Comparison of ENCODE assay signal across 12 cellular contexts in the genomic region with DNA sequence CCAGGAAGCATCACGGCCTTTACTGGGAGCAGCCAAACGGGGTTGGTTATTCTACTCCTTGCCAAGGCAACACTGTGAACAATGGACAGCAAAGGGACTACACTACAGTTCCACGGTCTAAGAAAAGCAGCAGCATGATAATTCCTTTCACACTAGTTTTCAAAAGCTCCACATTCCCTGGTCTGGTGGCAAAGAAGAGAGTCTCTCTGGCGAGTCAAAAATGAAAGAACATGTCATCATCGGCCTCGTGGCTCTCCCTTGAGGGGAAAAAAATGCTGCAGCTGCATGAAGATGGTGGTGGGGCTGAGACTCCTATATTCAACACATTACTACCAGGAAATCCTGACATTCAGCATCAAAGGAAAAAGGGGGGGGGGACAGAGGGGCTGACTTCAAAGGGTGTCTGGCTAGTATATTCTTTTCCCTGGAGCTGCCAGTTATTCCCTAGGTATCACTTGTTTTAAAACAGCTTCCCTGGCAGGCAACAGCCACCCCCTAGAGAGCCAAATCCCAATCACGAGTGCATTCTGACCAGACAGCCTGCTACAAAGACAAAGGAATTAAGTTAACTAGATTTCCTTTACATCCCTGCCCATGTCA. TPM values are rescaled to one million over a fixed set of nuclear protein-coding genes. Genes with fewer than 3 reads are reported as not detected.
DNase-seq lines count a peak whose midpoint lies in the region; ATAC-seq and TF ChIP-seq lines count a peak whose summit lies in the region.
"Had no signal": no experiment of that assay in that cellular context is flagged by ENCODE, and none has a peak within 500 bp of the region (broad histone marks: within the 10 kb centered on the region; RNA-seq: fewer than 3 reads in every experiment).

No MANE protein-coding gene starts in this region.

- no peak for ATAC-seq in HG02623 (IDR thresholded peaks at IDR 0.05; ENCODE audit: unreplicated experiment)
- ATAC-seq in HG03520 (IDR thresholded peaks at IDR 0.05; ENCODE audit: unreplicated experiment): no peak
- ATAC-seq: Panc1 had no signal

- TF ChIP-seq CTCF in fibroblast of the aortic adventitia (IDR thresholded peaks at IDR 0.05; ENCODE audit: insufficient read depth, low read length): no peak

- H3K4me3 ChIP-seq in CD4-positive, alpha-beta memory T cell (ENCODE audit: low read length in 2 of 2): no peak overlapping the region
- H3K4me3 ChIP-seq in fibroblast of the aortic adventitia (ENCODE audit: low read depth, low read length): peak overlapping the region; percentile 40
- H3K4me3 ChIP-seq: mucosa of descending colon had no signal

- peak overlapping the region in 4 of 7 donors; percentile 9 to 64 (median 30) for H3K27ac Mint-ChIP-seq in CD4-positive, alpha-beta memory T cell

- H3K4me1 ChIP-seq in CD4-positive, alpha-beta memory T cell (ENCODE audit: insufficient read depth, low read length): no peaks in the 10 kb centered on the region

- no peaks in the 10 kb centered on the region for H3K27me3 ChIP-seq in CD4-positive, alpha-beta memory T cell (ENCODE audit: insufficient read depth, low read length)

- in situ Hi-C loops in SK-MEL-5 (cut with HindIII; ENCODE audit: low pct_unique_long_range_greater_than_20kb, low sequenced_read_pairs): no loop called here

- no peak for DNase-seq in CD4-positive, alpha-beta memory T cell
- DNase-seq in SK-MEL-5 (ENCODE audit: low read depth, low spot score): peak; percentile 65
- DNase-seq in fibroblast of the aortic adventitia (ENCODE audit: low read depth): peak; percentile 69
- peak; percentile 41 for DNase-seq in pulmonary artery endothelial cell (ENCODE audit: low read depth, low spot score)
- no peak for DNase-seq in NCI-H774 (lab: John Stamatoyannopoulos, UW)
- DNase-seq in NCI-H146 treated with DMSO at 0.1 percent for 48 hours (lab: John Stamatoyannopoulos, UW; ENCODE audit: unreplicated experiment): no peak
- DNase-seq: activated CD8-positive, alpha-beta memory T cell treated with anti-CD3 and anti-CD28 coated beads for 24 hours; GDM1; mucosa of descending colon had no signal

- peaks cover 48 to 65% of the 10 kb centered on the region in 2 donors for H3K36me3 Mint-ChIP-seq in CD4-positive, alpha-beta memory T cell

- CTCF ChIA-PET in CD4-positive, alpha-beta memory T cell (lab: Charles Lee; ENCODE audit: partially characterized antibody): no interaction called here

- H3K9me3 ChIP-seq in CD4-positive, alpha-beta memory T cell (ENCODE audit: control insufficient read depth in 1 of 2, low read length in 2 of 2): no peaks in the 10 kb centered on the region
- H3K9me3 ChIP-seq: mucosa of descending colon had no signal

- POLR2A ChIA-PET in CD4-positive, alpha-beta memory T cell (lab: Charles Lee; ENCODE audit: partially characterized antibody): no interaction called here

- H3K9me3 Mint-ChIP-seq in CD4-positive, alpha-beta memory T cell: no peaks in the 10 kb centered on the region

- intact Hi-C loops in CD4-positive, alpha-beta memory T cell (cut with micrococcal nuclease): no loop called here

- H3K4me3 Mint-ChIP-seq in CD4-positive, alpha-beta memory T cell: no peak overlapping the region

- H3K36me3 ChIP-seq in CD4-positive, alpha-beta memory T cell (ENCODE audit: insufficient read depth, low read length): peaks cover 20% of the 10 kb centered on the region

- no peak overlapping the region for H3K27ac ChIP-seq in CD4-positive, alpha-beta memory T cell (ENCODE audit: low read depth, low read length)

- peaks cover 0 to 3% (median 0%) of the 10 kb centered on the region in 4 donors for H3K4me1 Mint-ChIP-seq in CD4-positive, alpha-beta memory T cell

- no peaks in the 10 kb centered on the region for H3K27me3 Mint-ChIP-seq in CD4-positive, alpha-beta memory T cell

RNA-seq across cellular contexts. Expression of gene SLC37A3, which starts 49.1 kb away (rescaled TPM):
- 10 to 100 TPM; 32.5 to 42.5 TPM for total RNA-seq in CD4-positive, alpha-beta memory T cell
- 10 to 100 TPM; 15.0 to 24.0 TPM for polyA plus RNA-seq in CD4-positive, alpha-beta memory T cell
- total RNA-seq in SK-MEL-5 (2014; rRNA removed; shearing (Covaris generic)): 77.6 and 81.5 TPM in 2 replicates
- polyA plus RNA-seq in SK-MEL-5 (2015; cell fraction: cytosol; rRNA removed): 61.4 and 78.8 TPM in 2 replicates
- polyA plus RNA-seq in SK-MEL-5 (2015; cell fraction: nucleus; rRNA removed): 310 and 391 TPM in 2 replicates
- total RNA-seq in fibroblast of the aortic adventitia (ENCODE audit: low replicate concordance) (62.3 and 74.1 TPM in 2 replicates), pulmonary artery endothelial cell (44.9 and 50.9 TPM in 2 replicates)

RNA-seq across cellular contexts. Expression of gene RAB19, which starts 54.6 kb away (rescaled TPM):
- 1 to 10 TPM; 2.5 to 3.2 TPM for total RNA-seq in CD4-positive, alpha-beta memory T cell
- polyA plus RNA-seq in CD4-positive, alpha-beta memory T cell: 1 to 10 TPM; 1.6 to 2.1 TPM
- total RNA-seq in SK-MEL-5 (2014; rRNA removed; shearing (Covaris generic)): not detected in 2 replicates
- 0.39 TPM in 1 of 2 replicates, not detected in the other for polyA plus RNA-seq in SK-MEL-5 (2015; cell fraction: cytosol; rRNA removed)
- polyA plus RNA-seq in SK-MEL-5 (2015; cell fraction: nucleus; rRNA removed): not detected in 2 replicates
- total RNA-seq in fibroblast of the aortic adventitia (ENCODE audit: low replicate concordance) (not detected in 2 replicates), pulmonary artery endothelial cell (0.33 TPM in 1 of 2 replicates, not detected in the other)

Comparison
In these comparisons a context has a peak if more than half of its experiments do, and no peak if none do; other contexts are left out.
1. DNase-seq: peak in SK-MEL-5 (single experiment), fibroblast of the aortic adventitia (single experiment) and pulmonary artery endothelial cell (single experiment); none in CD4-positive, alpha-beta memory T cell (0 of 5), NCI-H774 (single experiment) and NCI-H146 treated with DMSO at 0.1 percent for 48 hours (single experiment).